In the genomic region with DNA sequence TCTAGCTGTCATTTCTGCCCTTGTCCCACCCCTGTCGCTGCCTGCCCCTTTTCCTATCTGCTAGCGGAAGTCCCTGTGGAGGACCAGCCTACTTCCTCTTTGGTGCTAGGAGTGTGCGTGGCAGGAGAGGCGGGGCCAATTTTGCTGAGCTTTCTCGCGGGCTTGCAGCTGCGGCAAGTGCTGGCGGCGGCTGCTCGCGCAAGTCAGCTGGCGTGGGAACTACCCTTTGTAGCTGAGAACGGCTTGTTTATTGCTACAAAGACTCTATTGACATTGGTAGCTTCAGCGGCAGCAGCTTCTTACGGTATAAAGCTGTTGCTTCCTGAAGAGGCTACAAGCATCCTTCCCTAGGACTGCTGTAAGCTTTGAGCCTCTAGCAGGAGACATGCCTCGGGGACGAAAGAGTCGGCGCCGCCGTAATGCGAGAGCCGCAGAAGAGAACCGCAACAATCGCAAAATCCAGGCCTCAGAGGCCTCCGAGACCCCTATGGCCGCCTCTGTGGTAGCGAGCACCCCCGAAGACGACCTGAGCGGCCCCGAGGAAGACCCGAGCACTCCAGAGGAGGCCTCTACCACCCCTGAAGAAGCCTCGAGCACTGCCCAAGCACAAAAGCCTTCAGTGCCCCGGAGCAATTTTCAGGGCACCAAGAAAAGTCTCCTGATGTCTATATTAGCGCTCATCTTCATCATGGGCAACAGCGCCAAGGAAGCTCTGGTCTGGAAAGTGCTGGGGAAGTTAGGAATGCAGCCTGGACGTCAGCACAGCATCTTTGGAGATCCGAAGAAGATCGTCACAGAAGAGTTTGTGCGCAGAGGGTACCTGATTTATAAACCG, we compare ENCODE assay signal across 8 cellular contexts.
A peak's percentile ranks its signal among the peaks of the same experiment; 100 is the strongest.
DNase-seq lines count a peak whose midpoint lies in the region; ATAC-seq, FAIRE-seq and TF ChIP-seq lines count a peak whose summit lies in the region.

A gene with protein sequence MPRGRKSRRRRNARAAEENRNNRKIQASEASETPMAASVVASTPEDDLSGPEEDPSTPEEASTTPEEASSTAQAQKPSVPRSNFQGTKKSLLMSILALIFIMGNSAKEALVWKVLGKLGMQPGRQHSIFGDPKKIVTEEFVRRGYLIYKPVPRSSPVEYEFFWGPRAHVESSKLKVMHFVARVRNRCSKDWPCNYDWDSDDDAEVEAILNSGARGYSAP (plus strand): TSS at position 138 of the 835 bp plus-strand sequence. CDS start 248 bp downstream, at position 386.

- peak within 1 kb of the TSS; percentile 84 to 87 for H3K27ac ChIP-seq in coronary artery

- no peak for TF ChIP-seq CTCF in coronary artery (IDR thresholded peaks at IDR 0.05)

- FAIRE-seq in A204.1 (lab: Jason Lieb, UNC), result peak; percentile 37

- H3K4me3 ChIP-seq in coronary artery, result peak within 1 kb of the TSS; percentile 71

- peak; percentile 48 to 78 for DNase-seq in NCI-H526 (lab: John Stamatoyannopoulos, UW)
- DNase-seq in activated CD4-positive, alpha-beta T cell treated with anti-CD3 and anti-CD28 coated beads, Interleukin-2, amount 50 U/mL, for 1 hour, result peak; percentile 74
- DNase-seq in coronary artery (ENCODE audit: low spot score), result peak; percentile 89
- peak; percentile 94 for DNase-seq in left kidney (ENCODE audit: low read depth, low spot score)
- peak; percentile 79 for DNase-seq in stimulated activated CD4-positive, alpha-beta T cell treated with anti-CD3 and anti-CD28 coated beads, Interleukin-1b, Interleukin-23, amount 100 ng/mL, for 48 hours

- ATAC-seq in GM18520 (IDR thresholded peaks at IDR 0.05; ENCODE audit: unreplicated experiment), result peak; percentile 97
- peak; percentile 98 for ATAC-seq in HG03064 (IDR thresholded peaks at IDR 0.05; ENCODE audit: low read depth, unreplicated experiment)

Comparison
In these comparisons a context has a peak if more than half of its experiments do, and no peak if none do; other contexts are left out.
1. Peak in every context shown above with its lines: DNase-seq, ATAC-seq, H3K4me3 ChIP-seq and H3K27ac ChIP-seq.